In the genomic region with DNA sequence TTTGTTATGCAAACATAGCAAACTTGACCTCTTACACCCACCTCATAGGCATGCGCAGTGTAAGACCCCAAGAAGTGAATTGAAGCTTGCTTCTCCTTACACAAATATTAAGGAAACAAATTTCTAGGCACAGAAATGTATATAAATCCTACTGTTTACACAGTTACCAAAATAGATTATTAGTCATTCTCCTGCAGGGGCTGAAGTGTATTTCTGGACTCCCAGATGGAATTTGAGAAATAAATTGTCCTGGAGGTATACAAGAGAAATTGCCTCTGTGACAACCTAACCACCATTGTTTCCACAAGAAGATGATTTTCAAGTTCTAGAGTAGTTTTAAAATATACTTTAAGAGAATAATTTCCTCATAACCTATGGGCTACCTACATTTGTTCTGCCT, we compare ENCODE assay signal across 26 cellular contexts.
"Had no signal": no experiment of that assay in that cellular context is flagged by ENCODE, and none has a peak within 500 bp of the region (broad histone marks: within the 10 kb centered on the region; RNA-seq: fewer than 3 reads in every experiment).

No MANE protein-coding gene starts in this region.

- H3K36me3 ChIP-seq: MG63, Peyer's patch had no signal

- DNase-seq: activated CD4-positive, alpha-beta T cell treated with anti-CD3 and anti-CD28 coated beads for 48 hours; activated CD4-positive, alpha-beta T cell treated with anti-CD3 and anti-CD28 coated beads, Interleukin-2, amount 50 U/mL, for 4 hours; activated CD4-positive, CD25-positive, alpha-beta regulatory T cell treated with anti-CD3 and anti-CD28 coated beads, Interleukin-2, amount 50 U/mL, for 72 hours; activated CD8-positive, alpha-beta memory T cell treated with anti-CD3 and anti-CD28 coated beads, Interleukin-2, amount 50 U/mL, for 48 hours; activated CD8-positive, alpha-beta T cell treated with anti-CD3 and anti-CD28 coated beads, Interleukin-2, amount 10 ng/mL, durations not matched to agents 7 days and 5 days; activated effector memory CD4-positive, alpha-beta T cell treated with Interleukin-2 at 50 U/mL for 16 hours; activated naive CD4-positive, alpha-beta T cell; activated T-cell treated with anti-CD3 and anti-CD28 coated beads, Interleukin-2, amount 50 U/mL, for 1 hour; aorta; body of pancreas; KBM-7; MG63; MV-4-11; NCI-H1105; NCI-H1436; NCI-H1694 treated with DMSO at 0.1 percent for 48 hours; NCI-H2029 treated with DMSO at 0.1 percent for 48 hours; NCI-H345; NCI-H510A; NCI-H526 treated with DMSO at 0.1 percent for 48 hours; NK-92 treated with Interleukin-12 subunit alpha and Interleukin-12 subunit beta, amount 100 ng/mL, for 24 hours; OCI-M1; Peyer's patch; T-helper 1 cell had no signal

- H3K9me3 ChIP-seq: body of pancreas, MG63, Peyer's patch had no signal

- H3K27ac ChIP-seq: body of pancreas, Peyer's patch, SK-N-MC had no signal

- ATAC-seq: activated CD8-positive, alpha-beta T cell treated with anti-CD3 and anti-CD28 coated beads, Interleukin-2, amount 10 ng/mL, durations not matched to agents 7 days and 5 days; body of pancreas; Right ventricle myocardium inferior had no signal

- H3K27me3 ChIP-seq: body of pancreas, MG63, Peyer's patch had no signal

- H3K4me1 ChIP-seq: body of pancreas, Peyer's patch had no signal

- H3K4me3 ChIP-seq: body of pancreas, MG63, Peyer's patch, SK-N-MC had no signal
